ENCODE assay signal across 17 cellular contexts in the genomic region with DNA sequence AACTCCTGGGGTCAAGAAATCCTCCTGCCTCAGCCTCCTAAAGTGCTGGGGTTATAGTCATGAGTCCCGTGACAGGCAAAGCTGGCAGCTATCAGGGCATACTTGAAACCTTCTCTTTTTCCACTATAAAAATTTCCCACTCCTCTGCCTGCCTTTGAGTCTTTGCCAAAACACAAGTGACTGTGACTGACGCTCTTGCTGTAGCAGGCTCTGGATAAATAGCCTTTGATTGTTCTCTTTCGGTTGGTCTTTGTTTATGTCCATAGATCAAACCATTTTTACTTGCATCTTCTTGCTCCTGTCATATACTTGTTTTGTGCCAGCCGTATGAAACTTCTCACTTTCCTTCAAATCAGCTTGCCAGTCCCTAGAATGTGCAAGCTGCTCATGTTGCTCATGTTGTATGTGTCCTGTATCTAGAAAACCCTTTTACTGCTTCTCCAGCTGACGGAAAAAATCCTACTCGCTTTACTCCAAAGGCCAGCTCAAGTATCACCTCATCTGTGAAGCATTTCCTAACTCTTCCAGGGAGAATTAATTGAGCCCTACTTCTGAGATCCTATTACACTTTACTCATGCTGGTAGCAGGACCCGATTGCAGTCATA.
DNase-seq lines count a peak whose midpoint lies in the region; ATAC-seq, FAIRE-seq and TF ChIP-seq lines count a peak whose summit lies in the region.
"Had no signal": no experiment of that assay in that cellular context is flagged by ENCODE, and none has a peak within 500 bp of the region (broad histone marks: within the 10 kb centered on the region; RNA-seq: fewer than 3 reads in every experiment).

No MANE protein-coding gene starts in this region.

- no peaks in the 10 kb centered on the region for H3K36me3 ChIP-seq in HEK293 (ENCODE audit: control insufficient read depth in 2 of 2, insufficient read depth in 1 of 2, low read length in 2 of 2)
- no peaks in the 10 kb centered on the region for H3K36me3 ChIP-seq in mesenchymal stem cell (ENCODE audit: control insufficient read depth in 1 of 2, insufficient read depth in 2 of 2, low read depth in 1 of 2, low read length in 2 of 2)
- H3K36me3 ChIP-seq: ascending aorta, Peyer's patch, vagina had no signal

- H2BK15ac ChIP-seq in mesenchymal stem cell (ENCODE audit: low read depth, poor library complexity, severe bottlenecking) = no peak overlapping the region

- CTCF ChIA-PET in HEK293 (lab: Yijun Ruan, JAX) = interaction anchor here (0.9 kb wide), 1 partner anchor 8 kb away, joined by 5 read pairs; no protein-coding TSS in a partner anchor

- H3K23ac ChIP-seq in mesenchymal stem cell (ENCODE audit: low read length in 2 of 2) = no peak overlapping the region

- H2AK5ac ChIP-seq in mesenchymal stem cell (ENCODE audit: low read length, severe bottlenecking) = no peak overlapping the region

- ATAC-seq in GM19452 (IDR thresholded peaks at IDR 0.05; ENCODE audit: unreplicated experiment) = no peak
- ATAC-seq: activated CD4-positive, alpha-beta T cell treated with anti-CD3 and anti-CD28 coated beads for 36 hours had no signal

- peak overlapping the region; percentile 1 for H3K4me2 ChIP-seq in mesenchymal stem cell (ENCODE audit: low read length, poor library complexity, severe bottlenecking)

- no peak for FAIRE-seq in H54 (lab: Jason Lieb, UNC)

- H3K18ac ChIP-seq in mesenchymal stem cell (ENCODE audit: low read depth in 1 of 2, low read length in 2 of 2) = no peak overlapping the region

- no peak overlapping the region for H2BK120ac ChIP-seq in mesenchymal stem cell (ENCODE audit: low read depth, low read length)

- no peak overlapping the region for H2BK5ac ChIP-seq in mesenchymal stem cell (ENCODE audit: low read depth, low read length, poor library complexity, severe bottlenecking)

- WGBS in mesenchymal stem cell = 60% methylated on average over 7 of the region's 7 CpGs

- H3K27ac ChIP-seq in HEK293 (ENCODE audit: extremely low read depth, low read depth, low read length) (no peak overlapping the region), VCaP (peak overlapping the region; percentile 86), mesenchymal stem cell (ENCODE audit: low read length, poor library complexity, severe bottlenecking) (no peak overlapping the region), substantia nigra (ENCODE audit: low read depth, low read length, poor library complexity, severe bottlenecking) (no peak overlapping the region)
- H3K27ac ChIP-seq: ascending aorta, Peyer's patch, vagina had no signal

- no peak overlapping the region for H3K4me3 ChIP-seq in AG09309 (ENCODE audit: control insufficient read depth, low read depth, low read length)
- no peak overlapping the region for H3K4me3 ChIP-seq in HEK293 (ENCODE audit: low read depth, low read length)
- H3K4me3 ChIP-seq in mesenchymal stem cell (ENCODE audit: insufficient read depth in 1 of 2, low read depth in 1 of 2, low read length in 2 of 2) = no peak overlapping the region
- H3K4me3 ChIP-seq: ascending aorta, Peyer's patch, vagina had no signal

- no peak overlapping the region for H2BK12ac ChIP-seq in mesenchymal stem cell (ENCODE audit: low read length in 2 of 2)

- TF ChIP-seq POLR2A in H54 (IDR thresholded peaks at IDR 0.05; ENCODE audit: low read depth, low read length) = no peak

- H3K9me3 ChIP-seq in HEK293 (ENCODE audit: control insufficient read depth, insufficient read depth, low read depth, low read length) (no peaks in the 10 kb centered on the region), mesenchymal stem cell (ENCODE audit: control insufficient read depth, low read length) (no peaks in the 10 kb centered on the region)
- H3K9me3 ChIP-seq: ascending aorta, Peyer's patch, vagina had no signal

- H4K8ac ChIP-seq in mesenchymal stem cell (ENCODE audit: low read length) = no peak overlapping the region

- H3K79me1 ChIP-seq in mesenchymal stem cell (replicated peaks; ENCODE audit: low read length, poor library complexity, severe bottlenecking) = no peaks in the 10 kb centered on the region

- H3K9ac ChIP-seq in mesenchymal stem cell (ENCODE audit: low read length) = no peak overlapping the region

- peaks cover 3 to 7% of the 10 kb centered on the region in 2 experiments for H3K27me3 ChIP-seq in mesenchymal stem cell (ENCODE audit: control insufficient read depth in 1 of 2, insufficient read depth in 1 of 2, low read length in 2 of 2)
- H3K27me3 ChIP-seq: ascending aorta, Peyer's patch, vagina had no signal

- H4K91ac ChIP-seq in mesenchymal stem cell (ENCODE audit: low read length) = no peak overlapping the region

- TF ChIP-seq CTCF in AG09309 (IDR thresholded peaks at IDR 0.05; ENCODE audit: control insufficient read depth, insufficient read depth, low read depth, low read length, missing control alignments) (no peak), HEK293 (tag by site-specific recombination; IDR thresholded peaks at IDR 0.05) (no peak), VCaP (conservative IDR thresholded peaks at IDR 0.05) (no peak)

- no peak overlapping the region for H3K14ac ChIP-seq in mesenchymal stem cell (ENCODE audit: low read length in 2 of 2)

- DNase-seq in AG09309 (ENCODE audit: low read depth) (peak; percentile 8), mesenchymal stem cell (peak; percentile 37), H54 (ENCODE audit: insufficient read length, low spot score) (no peak), MV-4-11 (lab: John Stamatoyannopoulos, UW) (no peak), substantia nigra (lab: John Stamatoyannopoulos, UW) (no peak)
- DNase-seq: activated CD4-positive, alpha-beta T cell treated with anti-CD3 and anti-CD28 coated beads for 36 hours; effector memory CD4-positive, alpha-beta T cell; GF-D8; head of caudate nucleus; NCI-H2081; nucleus accumbens; Peyer's patch had no signal

- no peak overlapping the region for H2AFZ ChIP-seq in mesenchymal stem cell (ENCODE audit: low read depth, low read length)

- no peak overlapping the region for H3K4ac ChIP-seq in mesenchymal stem cell (ENCODE audit: low read depth in 1 of 2, low read length in 2 of 2)

- POLR2A ChIA-PET in HEK293 (lab: Yijun Ruan, JAX) = no interaction called here

- peaks cover 5% of the 10 kb centered on the region for H3K4me1 ChIP-seq in HEK293 (ENCODE audit: control insufficient read depth, insufficient read depth, low read length)
- peaks cover 3% of the 10 kb centered on the region for H3K4me1 ChIP-seq in mesenchymal stem cell (ENCODE audit: control insufficient read depth, insufficient read depth, low read depth, low read length)
- H3K4me1 ChIP-seq: ascending aorta, Peyer's patch, vagina had no signal

TF ChIP-seq in HEK293, 187 proteins besides CTCF, POLR2A, EP300 and RAD21 (continues in another document):
- TF ChIP-seq, protein P1, sequence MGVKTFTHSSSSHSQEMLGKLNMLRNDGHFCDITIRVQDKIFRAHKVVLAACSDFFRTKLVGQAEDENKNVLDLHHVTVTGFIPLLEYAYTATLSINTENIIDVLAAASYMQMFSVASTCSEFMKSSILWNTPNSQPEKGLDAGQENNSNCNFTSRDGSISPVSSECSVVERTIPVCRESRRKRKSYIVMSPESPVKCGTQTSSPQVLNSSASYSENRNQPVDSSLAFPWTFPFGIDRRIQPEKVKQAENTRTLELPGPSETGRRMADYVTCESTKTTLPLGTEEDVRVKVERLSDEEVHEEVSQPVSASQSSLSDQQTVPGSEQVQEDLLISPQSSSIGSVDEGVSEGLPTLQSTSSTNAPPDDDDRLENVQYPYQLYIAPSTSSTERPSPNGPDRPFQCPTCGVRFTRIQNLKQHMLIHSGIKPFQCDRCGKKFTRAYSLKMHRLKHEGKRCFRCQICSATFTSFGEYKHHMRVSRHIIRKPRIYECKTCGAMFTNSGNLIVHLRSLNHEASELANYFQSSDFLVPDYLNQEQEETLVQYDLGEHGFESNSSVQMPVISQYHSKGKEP (tag by site-specific recombination; IDR thresholded peaks at IDR 0.05) = 0 out of 2 replicates have a peak, but pooled peaks have one; percentile 18
- 0 out of 2 replicates have a peak, but pooled peaks have one; percentile 19 for TF ChIP-seq ZBTB48 (tag by site-specific recombination; IDR thresholded peaks at IDR 0.05)
- peak; percentile 42 for TF ChIP-seq ZSCAN30 (tag by site-specific recombination; IDR thresholded peaks at IDR 0.05)
- no peak for TF ChIP-seq ZNF398 (tag by site-specific recombination; IDR thresholded peaks at IDR 0.05)
- TF ChIP-seq GFI1B (tag by site-specific recombination; IDR thresholded peaks at IDR 0.05) = 0 out of 2 replicates have a peak, but pooled peaks have one; percentile 61
- peak; percentile 84 for TF ChIP-seq PRDM1 (tag by site-specific recombination; IDR thresholded peaks at IDR 0.05)
- TF ChIP-seq MEIS1 (CRISPR knock-in tag; IDR thresholded peaks at IDR 0.05; ENCODE audit: borderline replicate concordance) = no peak

Comparison
In these comparisons a context has a peak if more than half of its experiments do, and no peak if none do; other contexts are left out.
1. DNase-seq: peak in AG09309 (single experiment) and mesenchymal stem cell (single experiment); none in H54 (single experiment), MV-4-11 (single experiment) and substantia nigra (0 of 49).